In genomic region chr3:61777483-61777882, GRCh38 we compare ENCODE assay signal across 31 cellular contexts.
"Had no signal": no experiment of that assay in that cellular context is flagged by ENCODE, and none has a peak within 500 bp of the region (broad histone marks: within the 10 kb centered on the region; RNA-seq: fewer than 3 reads in every experiment).

No MANE protein-coding gene starts in this region.

- H3K27me3 Mint-ChIP-seq: activated T-cell treated with anti-CD3 and anti-CD28 coated beads, Interleukin-2, amount 50 U/mL, for 24 hours; activated T-helper 17 cell treated with anti-CD3 and anti-CD28 coated beads, Interleukin-2, amount 50 U/mL, for 72 hours; central memory CD8-positive, alpha-beta T cell; effector memory CD8-positive, alpha-beta T cell had no signal

- ATAC-seq: activated T-helper 17 cell treated with anti-CD3 and anti-CD28 coated beads, Interleukin-2, amount 50 U/mL, for 72 hours; effector memory CD8-positive, alpha-beta T cell; esophagus mucosa; gastroesophageal sphincter; heart left ventricle; left colon; naive thymus-derived CD8-positive, alpha-beta T cell; stimulated activated naive CD8-positive, alpha-beta T cell treated with anti-CD3 and anti-CD28 coated beads, Interleukin-15, Interleukin-2, amounts not matched to agents 100 U/mL and 50 U/mL, for 24 hours; T-cell had no signal

- H3K36me3 ChIP-seq: adrenal gland, gastroesophageal sphincter, heart left ventricle, neutrophil, ovary, prostate gland, right atrium auricular region, tibial artery, WERI-Rb-1 had no signal

- H3K4me1 ChIP-seq: adrenal gland, prostate gland had no signal

- DNase-seq: activated CD4-positive, alpha-beta T cell treated with anti-CD3 and anti-CD28 coated beads for 1 hour; activated CD8-positive, alpha-beta memory T cell treated with anti-CD3 and anti-CD28 coated beads for 24 hours; activated CD8-positive, alpha-beta memory T cell treated with anti-CD3 and anti-CD28 coated beads, Interleukin-2, amount 50 U/mL, for 4 hours; activated T-cell treated with anti-CD3 and anti-CD28 coated beads, Interleukin-2, amount 50 U/mL, for 24 hours; adrenal gland; effector memory CD8-positive, alpha-beta T cell; heart left ventricle; islet precursor cell; left colon; naive thymus-derived CD8-positive, alpha-beta T cell; ovary; stimulated activated CD4-positive, alpha-beta T cell treated with anti-CD3 and anti-CD28 coated beads, Interleukin-4, amount 100 ng/mL, for 24 hours; stimulated activated naive CD8-positive, alpha-beta T cell treated with anti-CD3 and anti-CD28 coated beads, Interleukin-15, Interleukin-2, amounts not matched to agents 100 U/mL and 50 U/mL, for 24 hours; T-cell; tibial artery had no signal

- H3K27ac Mint-ChIP-seq: activated naive CD8-positive, alpha-beta T cell; activated T-cell treated with anti-CD3 and anti-CD28 coated beads, Interleukin-2, amount 50 U/mL, for 24 hours; activated T-helper 17 cell treated with anti-CD3 and anti-CD28 coated beads, Interleukin-2, amount 50 U/mL, for 72 hours; effector memory CD8-positive, alpha-beta T cell; mesothelial cell of epicardium; naive thymus-derived CD8-positive, alpha-beta T cell; T-cell; T-helper 2 cell treated with Interferon-gamma antibody and Interleukin-4, amounts not matched to agents 5 μg/mL and 100 μg/mL, for 36 hours had no signal

- H3K4me3 Mint-ChIP-seq: activated naive CD8-positive, alpha-beta T cell; activated T-cell treated with anti-CD3 and anti-CD28 coated beads, Interleukin-2, amount 50 U/mL, for 24 hours; activated T-helper 17 cell treated with anti-CD3 and anti-CD28 coated beads, Interleukin-2, amount 50 U/mL, for 72 hours; central memory CD8-positive, alpha-beta T cell; effector memory CD8-positive, alpha-beta T cell; mesothelial cell of epicardium; naive thymus-derived CD8-positive, alpha-beta T cell; T-cell; T-helper 2 cell treated with Interferon-gamma antibody and Interleukin-4, amounts not matched to agents 5 μg/mL and 100 μg/mL, for 36 hours had no signal

- H3K4me3 ChIP-seq: adrenal gland, gastroesophageal sphincter, heart left ventricle, lung, ovary, prostate gland, right atrium auricular region, tibial artery had no signal

- H3K36me3 Mint-ChIP-seq: activated naive CD8-positive, alpha-beta T cell; mesothelial cell of epicardium; T-cell had no signal

- H3K27ac ChIP-seq: adrenal gland, gastroesophageal sphincter, heart left ventricle, neutrophil, ovary, prostate gland, right atrium auricular region, tibial artery, WERI-Rb-1 had no signal

- H3K9me3 Mint-ChIP-seq: activated T-cell treated with anti-CD3 and anti-CD28 coated beads, Interleukin-2, amount 50 U/mL, for 24 hours; T-helper 2 cell treated with Interferon-gamma antibody and Interleukin-4, amounts not matched to agents 5 μg/mL and 100 μg/mL, for 36 hours had no signal

- FAIRE-seq: astrocyte, colon, endothelial cell of umbilical vein, TTC549 had no signal

- H3K27me3 ChIP-seq: adrenal gland, gastroesophageal sphincter, heart left ventricle, neutrophil, ovary, right atrium auricular region, tibial artery had no signal

- H3K9me3 ChIP-seq: adrenal gland, gastroesophageal sphincter, heart left ventricle, neutrophil, ovary, prostate gland, right atrium auricular region, tibial artery had no signal

- H3K4me1 Mint-ChIP-seq: activated T-helper 17 cell treated with anti-CD3 and anti-CD28 coated beads, Interleukin-2, amount 50 U/mL, for 72 hours; central memory CD8-positive, alpha-beta T cell; naive thymus-derived CD8-positive, alpha-beta T cell; T-cell had no signal
